ENCODE assay signal across 19 cellular contexts in the genomic region with DNA sequence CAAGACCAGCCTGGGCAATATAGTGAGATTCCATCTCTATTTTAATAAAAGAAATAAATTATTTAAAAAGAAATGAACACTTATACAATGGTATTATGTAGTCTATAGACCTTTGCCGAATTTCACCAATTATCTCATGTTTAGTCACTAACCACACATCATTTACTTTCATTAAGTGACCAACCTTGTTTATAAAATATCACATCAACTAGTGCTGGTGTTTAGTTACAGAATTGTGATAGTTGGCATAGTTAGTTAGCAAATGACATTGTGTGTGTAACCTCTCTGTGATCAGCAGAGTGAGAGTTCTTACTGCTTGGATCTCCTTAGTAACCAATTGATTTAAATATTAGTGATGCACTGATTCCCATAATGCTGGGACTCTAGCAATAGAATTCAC.
DNase-seq lines count a peak whose midpoint lies in the region; ATAC-seq, FAIRE-seq and TF ChIP-seq lines count a peak whose summit lies in the region.
"Had no signal": no experiment of that assay in that cellular context is flagged by ENCODE, and none has a peak within 500 bp of the region (broad histone marks: within the 10 kb centered on the region; RNA-seq: fewer than 3 reads in every experiment).

No MANE protein-coding gene starts in this region.

- H3K4me1 ChIP-seq in astrocyte (ENCODE audit: insufficient read depth, low read length) (peaks cover 13% of the 10 kb centered on the region), right cardiac atrium (ENCODE audit: control insufficient read depth, insufficient read depth, low read length) (no peaks in the 10 kb centered on the region)

- H3K36me3 ChIP-seq in astrocyte (ENCODE audit: insufficient read depth, low read length), result no peaks in the 10 kb centered on the region
- H3K36me3 ChIP-seq: BLaER1 had no signal

- peaks cover 21% of the 10 kb centered on the region for H3K79me2 ChIP-seq in astrocyte (ENCODE audit: insufficient read depth, low read length)

- TF ChIP-seq CTCF in astrocyte (IDR thresholded peaks at IDR 0.05; ENCODE audit: insufficient read depth, low read depth, low read length), result no peak

- no peaks in the 10 kb centered on the region for H3K27me3 ChIP-seq in astrocyte (ENCODE audit: insufficient read depth, low read length)
- H3K27me3 ChIP-seq in right cardiac atrium (ENCODE audit: control insufficient read depth, insufficient read depth), result no peaks in the 10 kb centered on the region
- H3K27me3 ChIP-seq: BLaER1 had no signal

- ATAC-seq in right cardiac atrium, result no peak
- no peak for ATAC-seq in HG03342 (IDR thresholded peaks at IDR 0.05; ENCODE audit: unreplicated experiment)
- ATAC-seq: GM12878 had no signal

- H3K27ac ChIP-seq in astrocyte (ENCODE audit: low read depth, low read length) (no peak overlapping the region), right cardiac atrium (ENCODE audit: low read length) (no peak overlapping the region)
- H3K27ac ChIP-seq: BLaER1 had no signal

- FAIRE-seq in astrocyte (lab: Jason Lieb, UNC), result no peak
- FAIRE-seq: GM12878, HTR-8/SVneo had no signal

- no peaks in the 10 kb centered on the region for H3K27me3 Mint-ChIP-seq in astrocyte (ENCODE audit: low read depth, unreplicated experiment)
- H3K27me3 Mint-ChIP-seq: CD4-positive, alpha-beta memory T cell; IgD-negative memory B cell had no signal

- H4K20me1 ChIP-seq in astrocyte (ENCODE audit: insufficient read depth, low read length), result no peaks in the 10 kb centered on the region
- H4K20me1 ChIP-seq: BLaER1 had no signal

- H3K36me3 Mint-ChIP-seq in astrocyte (ENCODE audit: low read depth, unreplicated experiment), result no peaks in the 10 kb centered on the region
- H3K36me3 Mint-ChIP-seq: CD14-positive monocyte; CD4-positive, alpha-beta memory T cell; IgD-negative memory B cell had no signal

- 82% methylated on average over 1 of the region's 1 CpG for WGBS in right cardiac atrium

- no peak overlapping the region for H2AFZ ChIP-seq in astrocyte (ENCODE audit: low read depth, low read length)

- intact Hi-C loops in right cardiac atrium (cut with DNase I), result no loop called here

- H3K27ac Mint-ChIP-seq in astrocyte (ENCODE audit: unreplicated experiment), result no peak overlapping the region
- H3K27ac Mint-ChIP-seq: CD14-positive monocyte; CD4-positive, alpha-beta memory T cell; H9; IgD-negative memory B cell had no signal

- H3K4me3 ChIP-seq in astrocyte (ENCODE audit: insufficient read depth, low read depth, low read length) (no peak overlapping the region), right cardiac atrium (ENCODE audit: low read length) (no peak overlapping the region)
- H3K4me3 ChIP-seq: BLaER1, GM12878 had no signal

- DNase-seq in ELR (ENCODE audit: low read depth) (peak; percentile 42), HCEC 1CT (peak; percentile 58), M059J (ENCODE audit: low read depth) (peak; percentile 74), astrocyte (ENCODE audit: low read depth) (peak; percentile 50), right cardiac atrium (no peak), ureter (ENCODE audit: low spot score) (no peak), GOT3 (lab: John Stamatoyannopoulos, UW) (no peak)
- DNase-seq: 8988T; CD4-positive, alpha-beta memory T cell; DMS153; DMS79; H9; KBM-7 had no signal

- H3K9me3 ChIP-seq in astrocyte (ENCODE audit: insufficient read depth, low read depth, low read length), result no peaks in the 10 kb centered on the region
- no peaks in the 10 kb centered on the region for H3K9me3 ChIP-seq in right cardiac atrium (ENCODE audit: control insufficient read depth, low read length)
- H3K9me3 ChIP-seq: BLaER1 had no signal

- H3K9me3 Mint-ChIP-seq in astrocyte (ENCODE audit: unreplicated experiment), result no peaks in the 10 kb centered on the region
- H3K9me3 Mint-ChIP-seq: H9 had no signal

- no peak overlapping the region for H3K4me2 ChIP-seq in astrocyte (ENCODE audit: low read length)
- H3K4me2 ChIP-seq: BLaER1 had no signal

- H3K4me1 Mint-ChIP-seq in astrocyte (ENCODE audit: low read depth, unreplicated experiment), result peaks cover 15% of the 10 kb centered on the region
- H3K4me1 Mint-ChIP-seq: CD14-positive monocyte; CD4-positive, alpha-beta memory T cell; IgD-negative memory B cell had no signal

- H3K9ac ChIP-seq in astrocyte (ENCODE audit: low read length), result no peak overlapping the region
- H3K9ac ChIP-seq: BLaER1 had no signal

- no peak overlapping the region for H3K4me3 Mint-ChIP-seq in astrocyte (ENCODE audit: unreplicated experiment)
- H3K4me3 Mint-ChIP-seq: CD14-positive monocyte; CD4-positive, alpha-beta memory T cell; H9; IgD-negative memory B cell had no signal

Comparison
In these comparisons a context has a peak if more than half of its experiments do, and no peak if none do; other contexts are left out.
1. DNase-seq: peak in ELR (single experiment), HCEC 1CT (single experiment), M059J (single experiment) and astrocyte (single experiment); none in right cardiac atrium (0 of 3), ureter (single experiment) and GOT3 (single experiment).